2 cellular contexts compared by ENCODE assay signal in genomic region chr5:139653616-139654015, GRCh38.
A peak's percentile ranks its signal among the peaks of the same experiment; 100 is the strongest.
TF ChIP-seq lines count a peak whose summit lies in the region.

No MANE protein-coding gene starts in this region.

TF ChIP-seq in GM23338, 12 proteins besides CTCF, POLR2A, EP300 and RAD21:
- TF ChIP-seq REST (IDR thresholded peaks at IDR 0.05; ENCODE audit: unreplicated experiment) (no peak), POLR2AphosphoS5 (IDR thresholded peaks at IDR 0.05; ENCODE audit: low read depth) (no peak; the same call in 1 of the 2 replicates), CREB1 (CRISPR knock-in tag; IDR thresholded peaks at IDR 0.05; ENCODE audit: low read depth) (no peak), NANOG (IDR thresholded peaks at IDR 0.05; ENCODE audit: borderline replicate concordance) (no peak), JUNB (IDR thresholded peaks at IDR 0.05; ENCODE audit: unreplicated experiment) (no peak), ZNF114 (CRISPR knock-in tag; IDR thresholded peaks at IDR 0.05) (no peak), ZNF331 (CRISPR knock-in tag; IDR thresholded peaks at IDR 0.05; ENCODE audit: low read depth) (no peak), ETS1 (IDR thresholded peaks at IDR 0.05) (no peak), STAT1 (IDR thresholded peaks at IDR 0.05; ENCODE audit: unreplicated experiment) (no peak), ZNF462 (CRISPR knock-in tag; IDR thresholded peaks at IDR 0.05) (no peak), EZH2 (IDR thresholded peaks at IDR 0.05; ENCODE audit: low read depth, unreplicated experiment) (no peak), EZH2phosphoT487 (IDR thresholded peaks at IDR 0.05; ENCODE audit: unreplicated experiment) (no peak)

TF ChIP-seq in K562, 482 proteins besides CTCF, POLR2A, EP300 and RAD21 (continued from another document):
- TF ChIP-seq, protein P1, sequence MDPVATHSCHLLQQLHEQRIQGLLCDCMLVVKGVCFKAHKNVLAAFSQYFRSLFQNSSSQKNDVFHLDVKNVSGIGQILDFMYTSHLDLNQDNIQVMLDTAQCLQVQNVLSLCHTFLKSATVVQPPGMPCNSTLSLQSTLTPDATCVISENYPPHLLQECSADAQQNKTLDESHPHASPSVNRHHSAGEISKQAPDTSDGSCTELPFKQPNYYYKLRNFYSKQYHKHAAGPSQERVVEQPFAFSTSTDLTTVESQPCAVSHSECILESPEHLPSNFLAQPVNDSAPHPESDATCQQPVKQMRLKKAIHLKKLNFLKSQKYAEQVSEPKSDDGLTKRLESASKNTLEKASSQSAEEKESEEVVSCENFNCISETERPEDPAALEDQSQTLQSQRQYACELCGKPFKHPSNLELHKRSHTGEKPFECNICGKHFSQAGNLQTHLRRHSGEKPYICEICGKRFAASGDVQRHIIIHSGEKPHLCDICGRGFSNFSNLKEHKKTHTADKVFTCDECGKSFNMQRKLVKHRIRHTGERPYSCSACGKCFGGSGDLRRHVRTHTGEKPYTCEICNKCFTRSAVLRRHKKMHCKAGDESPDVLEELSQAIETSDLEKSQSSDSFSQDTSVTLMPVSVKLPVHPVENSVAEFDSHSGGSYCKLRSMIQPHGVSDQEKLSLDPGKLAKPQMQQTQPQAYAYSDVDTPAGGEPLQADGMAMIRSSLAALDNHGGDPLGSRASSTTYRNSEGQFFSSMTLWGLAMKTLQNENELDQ (CRISPR knock-in tag; IDR thresholded peaks at IDR 0.05; ENCODE audit: borderline replicate concordance): no peak
- TF ChIP-seq POLR2AphosphoS5 (IDR thresholded peaks at IDR 0.05; ENCODE audit: control insufficient read depth, insufficient read depth, low read depth, low read length): peak; percentile 3; the same call in 1 of the 2 replicates
- TF ChIP-seq THAP12 (CRISPR knock-in tag; IDR thresholded peaks at IDR 0.05): no peak
- TF ChIP-seq ZNF263 (CRISPR knock-in tag; IDR thresholded peaks at IDR 0.05; ENCODE audit: borderline replicate concordance): no peak
- TF ChIP-seq ARID4B (CRISPR knock-in tag; IDR thresholded peaks at IDR 0.05): 0 out of 2 replicates have a peak, but pooled peaks have one; percentile 41
- TF ChIP-seq TFAP4 (CRISPR knock-in tag; IDR thresholded peaks at IDR 0.05; ENCODE audit: borderline replicate concordance): peak; percentile 25; the same call in 1 of the 2 replicates
